10 cellular contexts compared by ENCODE assay signal in the genomic region with DNA sequence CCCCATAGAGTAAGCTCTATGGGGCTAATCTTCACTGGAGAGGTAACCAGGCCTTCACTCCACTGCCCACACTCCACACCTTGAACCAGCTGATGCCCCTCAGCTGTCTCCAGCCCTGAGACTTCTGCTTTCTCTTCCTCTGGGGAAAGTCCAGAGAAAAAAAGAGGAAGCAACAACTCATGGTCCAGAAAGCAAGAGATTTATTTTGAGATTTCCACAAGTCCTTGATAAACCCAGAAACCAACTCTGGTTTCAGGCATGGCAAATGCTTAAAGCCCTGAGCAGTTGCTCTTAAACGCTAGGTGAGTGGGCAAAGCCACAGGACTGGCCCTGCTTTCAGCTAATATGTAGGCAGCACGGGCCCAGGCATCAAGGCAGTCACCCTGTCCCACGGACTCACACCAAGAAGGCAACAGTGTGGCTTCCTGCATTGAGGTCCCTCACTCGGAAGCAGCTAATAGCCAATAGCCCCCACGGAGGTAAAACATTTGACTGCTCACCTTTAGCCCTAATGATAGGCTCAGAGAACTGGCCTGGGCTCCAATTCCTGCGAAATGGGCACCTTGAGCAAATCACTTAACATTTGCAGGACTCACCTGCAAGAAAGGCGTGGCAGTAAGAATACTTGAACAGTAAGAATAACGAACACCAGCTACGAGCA. TPM values are rescaled to one million over a fixed set of nuclear protein-coding genes. Genes with fewer than 3 reads are reported as not detected.
DNase-seq lines count a peak whose midpoint lies in the region; ATAC-seq and TF ChIP-seq lines count a peak whose summit lies in the region.
"Had no signal": no experiment of that assay in that cellular context is flagged by ENCODE, and none has a peak within 500 bp of the region (broad histone marks: within the 10 kb centered on the region; RNA-seq: fewer than 3 reads in every experiment).

No MANE protein-coding gene starts in this region.

- peaks cover 62% of the 10 kb centered on the region for H3K79me2 ChIP-seq in SU-DHL-6 (ENCODE audit: insufficient read depth, low read length)

- no peak overlapping the region for H2AFZ ChIP-seq in SU-DHL-6 (ENCODE audit: low read depth, low read length, severe bottlenecking)

- no peaks in the 10 kb centered on the region for H3K27me3 Mint-ChIP-seq in natural killer cell (ENCODE audit: low read depth in 2 of 2)

- peak overlapping the region; percentile 82 for H3K4me2 ChIP-seq in SU-DHL-6 (ENCODE audit: low read depth, low read length, poor library complexity, severe bottlenecking)

- peak overlapping the region; percentile 60 for H3K9ac ChIP-seq in SU-DHL-6 (ENCODE audit: low read length)

- TF ChIP-seq CTCF in SU-DHL-6 (IDR thresholded peaks at IDR 0.05; ENCODE audit: insufficient read depth, low read length, poor library complexity, severe bottlenecking) (no peak), natural killer cell (IDR thresholded peaks at IDR 0.05) (no peak)

- ATAC-seq in HG03095 (IDR thresholded peaks at IDR 0.05; ENCODE audit: unreplicated experiment) (peak; percentile 41), natural killer cell (no peak)
- ATAC-seq: right lobe of liver had no signal

- intact Hi-C loops in natural killer cell (cut with micrococcal nuclease): no loop called here

- no peaks in the 10 kb centered on the region for H4K20me1 ChIP-seq in SU-DHL-6 (ENCODE audit: low read depth, low read length)

- peak overlapping the region; percentile 47 for H3K4me3 ChIP-seq in SU-DHL-6 (ENCODE audit: insufficient read depth, low read length, poor library complexity, severe bottlenecking)
- H3K4me3 ChIP-seq: right lobe of liver had no signal

- no peaks in the 10 kb centered on the region for H3K27me3 ChIP-seq in SU-DHL-6 (ENCODE audit: low read length)
- H3K27me3 ChIP-seq: BE2C, right lobe of liver had no signal

- peaks cover 5 to 18% of the 10 kb centered on the region in 2 donors for H3K4me1 Mint-ChIP-seq in natural killer cell

- peaks cover 43% of the 10 kb centered on the region for H3F3A ChIP-seq in SU-DHL-6 (ENCODE audit: insufficient read depth)

- H3K4me3 Mint-ChIP-seq in natural killer cell: no peak overlapping the region

- no peaks in the 10 kb centered on the region for H3K9me3 ChIP-seq in SU-DHL-6 (ENCODE audit: insufficient read depth, low read length)
- H3K9me3 ChIP-seq: BE2C, right lobe of liver had no signal

- DNase-seq in Ammon's horn (ENCODE audit: low spot score) (peak; percentile 51), GM19238 (ENCODE audit: insufficient read length, low spot score) (peak; percentile 42), EL (no peak), natural killer cell (no peak), NCI-H82 (lab: John Stamatoyannopoulos, UW) (no peak), iPS-NIHi11 (ENCODE audit: low spot score) (no peak)
- DNase-seq: BE2C, right lobe of liver had no signal

- H3K27ac ChIP-seq in SU-DHL-6 (ENCODE audit: low read depth, low read length): peak overlapping the region; percentile 99
- H3K27ac ChIP-seq: right lobe of liver had no signal

- no peaks in the 10 kb centered on the region for H3K36me3 Mint-ChIP-seq in natural killer cell

- no peaks in the 10 kb centered on the region for H3K9me2 ChIP-seq in SU-DHL-6 (replicated peaks; ENCODE audit: insufficient read depth, low read length)

- H3K27ac Mint-ChIP-seq in natural killer cell: peak overlapping the region in 1 of 2 donors; percentile 14

- H3K9me3 Mint-ChIP-seq in natural killer cell: no peaks in the 10 kb centered on the region

- H3K36me3 ChIP-seq in SU-DHL-6 (ENCODE audit: low read length): peaks cover 3% of the 10 kb centered on the region; the same call in 1 of the 2 replicates
- H3K36me3 ChIP-seq: BE2C had no signal

RNA-seq across cellular contexts. Expression of gene CYB561A3, which starts 4.3 kb away (rescaled TPM):
- 10 to 100 TPM; 24.6 to 33.5 (median 30.2) TPM for total RNA-seq in natural killer cell

RNA-seq across cellular contexts. Expression of gene TMEM138, which starts 4.8 kb away (rescaled TPM):
- 10 to 100 TPM; 63.8 to 75.9 (median 66.5) TPM for total RNA-seq in natural killer cell

RNA-seq across cellular contexts. Expression of gene TKFC, which starts 24.3 kb away (rescaled TPM):
- 10 to 100 TPM; 32.9 to 54.8 (median 38.6) TPM for total RNA-seq in natural killer cell

RNA-seq across cellular contexts. Expression of gene DDB1, which starts 24.5 kb away (rescaled TPM):
- total RNA-seq in natural killer cell: 100 to 1,000 TPM; 170 to 233 (median 229) TPM

RNA-seq across cellular contexts. Expression of gene TMEM216, which starts 35.0 kb away (rescaled TPM):
- 10 to 100 TPM in 1 of 3 donors, 1 to 10 TPM in 2; 5.1 to 10.7 (median 9.2) TPM for total RNA-seq in natural killer cell

Comparison
In these comparisons a context has a peak if more than half of its experiments do, and no peak if none do; other contexts are left out.
1. DNase-seq: peak in Ammon's horn (single experiment) and GM19238 (single experiment); none in EL (single experiment), natural killer cell (single experiment), NCI-H82 (single experiment) and iPS-NIHi11 (single experiment).